8 cellular contexts compared by ENCODE assay signal in genomic region chr1:154969246-154969645, GRCh38. TPM values are rescaled to one million over a fixed set of nuclear protein-coding genes. Genes with fewer than 3 reads are reported as not detected.
DNase-seq lines count a peak whose midpoint lies in the region; ATAC-seq, FAIRE-seq and TF ChIP-seq lines count a peak whose summit lies in the region.

No MANE protein-coding gene starts in this region.

- H2BK120ac ChIP-seq in mesendoderm (ENCODE audit: low read depth, low read length) = no peak overlapping the region

- H2BK5ac ChIP-seq in mesendoderm (ENCODE audit: low read length) = no peak overlapping the region

- H3K36me3 ChIP-seq in heart left ventricle (peaks cover 0 to 54% (median 42%) of the 10 kb centered on the region in 9 donors), bronchial epithelial cell (ENCODE audit: control insufficient read depth, insufficient read depth, low read length) (peaks cover 41% of the 10 kb centered on the region), mesendoderm (ENCODE audit: control insufficient read depth, insufficient read depth, low read length) (peaks cover 17% of the 10 kb centered on the region), upper lobe of left lung (peaks cover 22 to 52% (median 43%) of the 10 kb centered on the region in 4 donors)

- H2AK5ac ChIP-seq in mesendoderm (ENCODE audit: low read length) = peak overlapping the region; percentile 59

- no peak overlapping the region for H4K5ac ChIP-seq in mesendoderm (ENCODE audit: low read length)

- H3K4me3 ChIP-seq in heart left ventricle = peak overlapping the region in 9 of 12 donors; percentile 45 to 84 (median 62)
- peak overlapping the region; percentile 74 for H3K4me3 ChIP-seq in bronchial epithelial cell (ENCODE audit: low read depth, low read length)
- H3K4me3 ChIP-seq in mesendoderm (ENCODE audit: low read length) = peak overlapping the region; percentile 79
- peak overlapping the region in 1 of 4 donors; percentile 61 for H3K4me3 ChIP-seq in upper lobe of left lung

- no peak overlapping the region for H2BK15ac ChIP-seq in mesendoderm (replicated peaks; ENCODE audit: low read depth)

- TF ChIP-seq CTCF in heart left ventricle (IDR thresholded peaks at IDR 0.05) (no peak), bronchial epithelial cell (IDR thresholded peaks at IDR 0.05; ENCODE audit: insufficient read depth, low read length, severe bottlenecking) (no peak), upper lobe of left lung (IDR thresholded peaks at IDR 0.05) (no peak)

- peak overlapping the region; percentile 87 for H3K56ac ChIP-seq in mesendoderm (ENCODE audit: low read length)

- intact Hi-C loops in heart left ventricle (cut with DNase I) = loop anchor here in 6 of 10 donors (5.0 to 10.0 kb wide), 6 partner anchors 43 to 116 kb away; partner anchors contain the start of gene EFNA4 (in 1 of the 6)
- intact Hi-C loops in Right ventricle myocardium inferior (cut with DNase I) = no loop called here

- DNase-seq in heart left ventricle (peak in 2 of 5 donors; percentile 10 to 11), Right ventricle myocardium inferior (ENCODE audit: missing footprints) (no peak), bronchial epithelial cell (ENCODE audit: low read depth) (no peak), mesendoderm (no peak), upper lobe of left lung (no peak)

- no peak overlapping the region for H3K4ac ChIP-seq in mesendoderm (ENCODE audit: low read depth, low read length)

- no peaks in the 10 kb centered on the region for H3K9me3 ChIP-seq in heart left ventricle
- no peaks in the 10 kb centered on the region for H3K9me3 ChIP-seq in upper lobe of left lung

- H3K23ac ChIP-seq in mesendoderm (ENCODE audit: low read length) = peak overlapping the region; percentile 59

- H3K4me2 ChIP-seq in mesendoderm (ENCODE audit: low read length) = peak overlapping the region; percentile 73

- peaks cover 37% of the 10 kb centered on the region for H3K79me2 ChIP-seq in mesendoderm (ENCODE audit: control insufficient read depth, insufficient read depth, low read length)

- ATAC-seq in heart left ventricle (no peak), Right ventricle myocardium inferior (no peak), upper lobe of left lung (ENCODE audit: low FRiP score in 2 of 2) (no peak), GM21515 (IDR thresholded peaks at IDR 0.05; ENCODE audit: unreplicated experiment) (no peak), GM19395 (IDR thresholded peaks at IDR 0.05; ENCODE audit: unreplicated experiment) (no peak), HG02840 (IDR thresholded peaks at IDR 0.05; ENCODE audit: low FRiP score, unreplicated experiment) (no peak)

- no peak overlapping the region for H3K18ac ChIP-seq in mesendoderm (ENCODE audit: low read length)

- H4K8ac ChIP-seq in mesendoderm (ENCODE audit: low read depth, low read length) = no peak overlapping the region

- FAIRE-seq in bronchial epithelial cell (lab: Jason Lieb, UNC) = no peak

- H3K27me3 ChIP-seq in heart left ventricle (no peaks in the 10 kb centered on the region), bronchial epithelial cell (ENCODE audit: control insufficient read depth, insufficient read depth, low read length) (no peaks in the 10 kb centered on the region), mesendoderm (ENCODE audit: insufficient read depth, low read length, poor library complexity) (no peaks in the 10 kb centered on the region), upper lobe of left lung (no peaks in the 10 kb centered on the region)

- TF ChIP-seq POLR2A in heart left ventricle (IDR thresholded peaks at IDR 0.05) (no peak), upper lobe of left lung (IDR thresholded peaks at IDR 0.05) (no peak)

- H3K27ac ChIP-seq in heart left ventricle (peak overlapping the region in 10 of 12 donors; percentile 97 to 99 (median 99)), mesendoderm (ENCODE audit: low read depth, low read length) (no peak overlapping the region), upper lobe of left lung (peak overlapping the region; percentile 97 to 99 (median 98))

- peaks cover 22 to 73% (median 54%) of the 10 kb centered on the region in 12 donors for H3K4me1 ChIP-seq in heart left ventricle
- H3K4me1 ChIP-seq in mesendoderm (ENCODE audit: control insufficient read depth, low read depth, low read length) = peaks cover 6% of the 10 kb centered on the region
- peaks cover 46 to 63% (median 58%) of the 10 kb centered on the region in 4 donors for H3K4me1 ChIP-seq in upper lobe of left lung

- no peak for TF ChIP-seq EP300 in upper lobe of left lung (IDR thresholded peaks at IDR 0.05)

- peak overlapping the region; percentile 95 for H3K9ac ChIP-seq in mesendoderm (ENCODE audit: low read length)

- H3K79me1 ChIP-seq in mesendoderm (ENCODE audit: low read length) = peaks cover 25% of the 10 kb centered on the region

- 51 to 61% (median 56%) methylated on average over 5 of the region's 5 CpGs for WGBS in heart left ventricle, 4 donors
- WGBS in mesendoderm (ENCODE audit: extremely low coverage, insufficient coverage, low lambda C conversion rate) = no CpG with 5 or more reads among the region's 5 CpGs
- 69 to 72% methylated on average over 5 of the region's 5 CpGs for WGBS in upper lobe of left lung, 2 donors

RNA-seq across cellular contexts. Expression of gene SHC1, which starts 1.3 kb away (rescaled TPM):
- 100 to 1,000 TPM in 1 of 9 donors, 10 to 100 TPM in 8; 38.8 to 115 (median 62.4) TPM for total RNA-seq in heart left ventricle
- polyA plus RNA-seq in heart left ventricle = 10 to 100 TPM; 23.6 to 93.7 TPM
- total RNA-seq in Right ventricle myocardium inferior = 60.4 TPM
- total RNA-seq in bronchial epithelial cell = 216 and 351 TPM in 2 replicates
- 191 TPM for polyA plus RNA-seq in mesendoderm (2013, experiment 1 of 2)
- polyA plus RNA-seq in mesendoderm (2013, experiment 2 of 2) = 190 TPM
- 100 to 1,000 TPM in 1 of 6 donors, 10 to 100 TPM in 5; 55.5 to 130 (median 69.1) TPM for total RNA-seq in upper lobe of left lung

RNA-seq across cellular contexts. Expression of gene CKS1B, which starts 5.2 kb away (rescaled TPM):
- total RNA-seq in heart left ventricle = 10 to 100 TPM; 11.0 to 30.0 (median 16.7) TPM
- polyA plus RNA-seq in heart left ventricle = 10 to 100 TPM in 1 of 2 donors, 1 to 10 TPM in 1; 6.8 to 48.9 TPM
- total RNA-seq in Right ventricle myocardium inferior = 22.2 TPM
- total RNA-seq in bronchial epithelial cell = 56.3 and 76.9 TPM in 2 replicates
- polyA plus RNA-seq in mesendoderm (2013, experiment 1 of 2) = 618 TPM
- polyA plus RNA-seq in mesendoderm (2013, experiment 2 of 2) = 617 TPM
- total RNA-seq in upper lobe of left lung = 10 to 100 TPM in 5 of 6 donors, 1 to 10 TPM in 1; 9.9 to 31.1 (median 22.5) TPM

RNA-seq across cellular contexts. Expression of gene PYGO2, which starts 7.7 kb away (rescaled TPM):
- total RNA-seq in heart left ventricle (10 to 100 TPM; 10.7 to 19.2 (median 16.3) TPM), Right ventricle myocardium inferior (16.0 TPM), bronchial epithelial cell (7.4 and 20.0 TPM in 2 replicates), upper lobe of left lung (10 to 100 TPM; 20.1 to 41.9 (median 27.5) TPM)
- 10 to 100 TPM in 1 of 2 donors, 1 to 10 TPM in 1; 9.7 to 18.0 TPM for polyA plus RNA-seq in heart left ventricle
- polyA plus RNA-seq in mesendoderm (2013, experiment 1 of 2) = 20.1 TPM
- polyA plus RNA-seq in mesendoderm (2013, experiment 2 of 2) = 18.8 TPM

RNA-seq across cellular contexts. Expression of gene PBXIP1, which starts 13.3 kb away (rescaled TPM):
- total RNA-seq in heart left ventricle = 10 to 100 TPM; 38.2 to 70.4 (median 51.7) TPM
- 10 to 100 TPM; 36.9 to 38.2 TPM for polyA plus RNA-seq in heart left ventricle
- 55.9 TPM for total RNA-seq in Right ventricle myocardium inferior
- 23.7 and 28.3 TPM in 2 replicates for total RNA-seq in bronchial epithelial cell
- polyA plus RNA-seq in mesendoderm (2013, experiment 1 of 2) = 6.7 TPM
- 6.1 TPM for polyA plus RNA-seq in mesendoderm (2013, experiment 2 of 2)
- 100 to 1,000 TPM in 1 of 6 donors, 10 to 100 TPM in 5; 72.1 to 108 (median 83.7) TPM for total RNA-seq in upper lobe of left lung

RNA-seq across cellular contexts. Expression of gene FLAD1, which starts 13.9 kb away (rescaled TPM):
- total RNA-seq in heart left ventricle (10 to 100 TPM; 19.4 to 35.0 (median 27.4) TPM), Right ventricle myocardium inferior (30.8 TPM), bronchial epithelial cell (40.8 and 49.3 TPM in 2 replicates), upper lobe of left lung (10 to 100 TPM; 15.6 to 62.9 (median 29.8) TPM)
- polyA plus RNA-seq in heart left ventricle = 10 to 100 TPM; 22.3 to 50.7 TPM
- polyA plus RNA-seq in mesendoderm (2013, experiment 1 of 2) = 74.3 TPM
- 74.9 TPM for polyA plus RNA-seq in mesendoderm (2013, experiment 2 of 2)
